30 cellular contexts compared by ENCODE assay signal in the genomic region with DNA sequence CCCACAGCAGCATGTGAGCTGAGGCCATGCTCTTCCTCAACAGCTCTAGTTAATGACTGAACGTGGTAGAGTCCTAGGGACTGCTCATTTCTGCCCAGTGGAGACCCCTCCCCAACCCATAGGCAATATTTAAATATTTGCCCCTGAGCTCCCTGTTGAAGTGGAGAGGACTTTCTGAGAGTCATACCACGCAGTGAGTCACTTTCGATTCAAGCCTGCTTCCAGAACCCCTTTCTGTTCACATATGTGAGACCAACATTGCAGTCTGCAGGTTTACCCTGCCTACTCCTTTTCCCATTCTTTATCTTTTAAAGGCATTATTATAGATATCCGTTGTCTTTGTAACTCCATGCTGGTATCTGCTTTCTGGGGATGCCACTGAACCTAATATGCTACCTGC.
"Had no signal": no experiment of that assay in that cellular context is flagged by ENCODE, and none has a peak within 500 bp of the region (broad histone marks: within the 10 kb centered on the region; RNA-seq: fewer than 3 reads in every experiment).

No MANE protein-coding gene starts in this region.

- H3K27ac ChIP-seq: Peyer's patch, SJSA1 had no signal

- H3K9ac ChIP-seq: SK-N-SH had no signal

- H3K9me3 ChIP-seq: SJSA1, SK-N-SH had no signal

- H3K4me1 ChIP-seq: Peyer's patch, SJSA1 had no signal

- H3K4me2 ChIP-seq: SK-N-SH had no signal

- H3K36me3 ChIP-seq: Peyer's patch, SJSA1 had no signal

- H3K27me3 ChIP-seq: Peyer's patch, SJSA1 had no signal

- H3K4me3 ChIP-seq: Peyer's patch, SJSA1 had no signal

- DNase-seq: Kasumi-1, KG1, MM.1S, MV-4-11, NCI-H1092, NCI-H1105, NCI-H1417 treated with DMSO at 0.1 percent for 48 hours, NCI-H1436 treated with DMSO at 0.1 percent for 48 hours, NCI-H1694 treated with DMSO at 0.1 percent for 48 hours, NCI-H187 treated with DMSO at 0.1 percent for 48 hours, NCI-H2029, NCI-H2081, NCI-H2171 treated with DMSO at 0.1 percent for 48 hours, NCI-H226, NCI-H446 treated with DMSO at 0.1 percent for 48 hours, NCI-H510A, NCI-H524, NCI-H526, NCI-H69, NCI-H748 treated with DMSO at 0.1 percent for 48 hours, NCI-H82, OCI-M1, PC-3, Peyer's patch, Right ventricle myocardium superior, RPMI8226, SHP77 treated with DMSO at 0.1 percent for 48 hours, SK-N-SH, SW 1271 had no signal
